9 cellular contexts compared by ENCODE assay signal in the genomic region with DNA sequence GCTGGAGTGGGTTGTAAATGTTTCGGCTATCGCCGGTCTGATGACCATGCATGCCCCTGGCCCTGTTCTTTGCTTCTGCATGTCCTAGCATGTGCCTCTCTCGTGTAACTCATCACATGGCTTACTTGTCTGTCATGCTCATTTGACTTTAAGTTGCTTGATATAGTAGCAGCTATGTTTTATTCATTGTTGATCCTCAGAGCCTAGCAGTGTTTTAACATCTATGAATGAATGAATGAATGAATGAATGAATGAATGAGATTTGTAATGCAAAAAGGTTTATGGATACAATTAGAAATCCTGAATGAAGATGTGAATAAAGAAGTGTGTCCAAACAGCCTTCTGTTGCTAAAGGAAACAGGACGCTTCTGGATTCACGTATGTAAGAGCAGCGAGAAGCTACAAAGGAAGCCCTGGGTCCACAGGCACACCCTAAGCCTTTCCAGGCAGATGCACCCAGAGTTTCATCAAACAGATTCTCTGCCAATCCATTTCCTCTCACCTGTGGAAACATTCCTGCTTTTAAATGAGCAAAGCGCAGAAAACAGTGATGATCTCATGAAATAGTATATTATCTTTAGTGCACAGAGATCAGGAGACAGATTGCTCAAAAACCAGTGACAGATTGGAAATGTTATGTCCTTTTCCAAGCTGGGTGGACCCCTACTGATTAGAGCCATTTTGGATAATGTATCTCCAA. TPM values are rescaled to one million over a fixed set of nuclear protein-coding genes. Genes with fewer than 3 reads are reported as not detected.
DNase-seq lines count a peak whose midpoint lies in the region; ATAC-seq, FAIRE-seq and TF ChIP-seq lines count a peak whose summit lies in the region.
"Had no signal": no experiment of that assay in that cellular context is flagged by ENCODE, and none has a peak within 500 bp of the region (broad histone marks: within the 10 kb centered on the region; RNA-seq: fewer than 3 reads in every experiment).

No MANE protein-coding gene starts in this region.

- DNase-seq in activated naive CD4-positive, alpha-beta T cell treated with Interleukin-2 at 50 U/mL for 16 hours, result no peak
- DNase-seq in astrocyte (ENCODE audit: low read depth), result no peak
- DNase-seq in medulla oblongata (ENCODE audit: extremely low spot score), result peak; percentile 22
- no peak for DNase-seq in urothelium cell line (ENCODE audit: low spot score)
- no peak for DNase-seq in activated CD4-positive, alpha-beta T cell treated with anti-CD3 and anti-CD28 coated beads, Interleukin-2, amount 50 U/mL, for 1 hour
- no peak for DNase-seq in HuH-7.5 (ENCODE audit: low spot score)

- H3K79me2 ChIP-seq in astrocyte (ENCODE audit: insufficient read depth, low read length), result no peaks in the 10 kb centered on the region

- no peaks in the 10 kb centered on the region for H3K27me3 ChIP-seq in astrocyte (ENCODE audit: insufficient read depth, low read length)

- FAIRE-seq in astrocyte (lab: Jason Lieb, UNC) (no peak), urothelium cell line (lab: Jason Lieb, UNC) (peak; percentile 80)

- H3K4me3 ChIP-seq in astrocyte (ENCODE audit: insufficient read depth, low read depth, low read length), result peak overlapping the region; percentile 57

- no peak for ATAC-seq in HG03342 (IDR thresholded peaks at IDR 0.05; ENCODE audit: unreplicated experiment)

- peak overlapping the region; percentile 58 for H2AFZ ChIP-seq in astrocyte (ENCODE audit: low read depth, low read length)

- peaks cover 56% of the 10 kb centered on the region for H3K4me1 Mint-ChIP-seq in activated naive CD4-positive, alpha-beta T cell treated with anti-CD3 and anti-CD28 coated beads, Interleukin-2, amount 50 U/mL, for 24 hours
- peaks cover 44% of the 10 kb centered on the region for H3K4me1 Mint-ChIP-seq in astrocyte (ENCODE audit: low read depth, unreplicated experiment)

- H3K9me3 Mint-ChIP-seq in activated naive CD4-positive, alpha-beta T cell treated with anti-CD3 and anti-CD28 coated beads, Interleukin-2, amount 50 U/mL, for 24 hours, result no peaks in the 10 kb centered on the region
- H3K9me3 Mint-ChIP-seq in astrocyte (ENCODE audit: unreplicated experiment), result no peaks in the 10 kb centered on the region

- H3K4me2 ChIP-seq in astrocyte (ENCODE audit: low read length), result peak overlapping the region; percentile 88

- peak overlapping the region; percentile 84 for H3K4me3 Mint-ChIP-seq in activated naive CD4-positive, alpha-beta T cell treated with anti-CD3 and anti-CD28 coated beads, Interleukin-2, amount 50 U/mL, for 24 hours
- peak overlapping the region; percentile 59 for H3K4me3 Mint-ChIP-seq in astrocyte (ENCODE audit: unreplicated experiment)

- H3K4me1 ChIP-seq in astrocyte (ENCODE audit: insufficient read depth, low read length), result peaks cover 46% of the 10 kb centered on the region

- no peak for TF ChIP-seq CTCF in astrocyte (IDR thresholded peaks at IDR 0.05; ENCODE audit: insufficient read depth, low read depth, low read length)

- no peaks in the 10 kb centered on the region for H3K9me3 ChIP-seq in astrocyte (ENCODE audit: insufficient read depth, low read depth, low read length)

- H3K9ac ChIP-seq in astrocyte (ENCODE audit: low read length), result peak overlapping the region; percentile 94

- no peaks in the 10 kb centered on the region for H3K27me3 Mint-ChIP-seq in activated naive CD4-positive, alpha-beta T cell treated with anti-CD3 and anti-CD28 coated beads, Interleukin-2, amount 50 U/mL, for 24 hours
- no peaks in the 10 kb centered on the region for H3K27me3 Mint-ChIP-seq in astrocyte (ENCODE audit: low read depth, unreplicated experiment)

- H3K27ac Mint-ChIP-seq in activated naive CD4-positive, alpha-beta T cell treated with anti-CD3 and anti-CD28 coated beads, Interleukin-2, amount 50 U/mL, for 24 hours, result peak overlapping the region; percentile 89
- H3K27ac Mint-ChIP-seq in astrocyte (ENCODE audit: unreplicated experiment), result peak overlapping the region; percentile 97

- H4K20me1 ChIP-seq in astrocyte (ENCODE audit: insufficient read depth, low read length), result no peaks in the 10 kb centered on the region

- H3K36me3 Mint-ChIP-seq in activated naive CD4-positive, alpha-beta T cell treated with anti-CD3 and anti-CD28 coated beads, Interleukin-2, amount 50 U/mL, for 24 hours, result no peaks in the 10 kb centered on the region
- H3K36me3 Mint-ChIP-seq in astrocyte (ENCODE audit: low read depth, unreplicated experiment), result no peaks in the 10 kb centered on the region

- no peaks in the 10 kb centered on the region for H3K36me3 ChIP-seq in astrocyte (ENCODE audit: insufficient read depth, low read length)

- peak overlapping the region; percentile 98 for H3K27ac ChIP-seq in astrocyte (ENCODE audit: low read depth, low read length)

RNA-seq across cellular contexts. Expression of gene GSG1, which starts 3.4 kb away (rescaled TPM):
- 0.23 TPM in 1 of 2 replicates, not detected in the other for total RNA-seq in astrocyte
- total RNA-seq: glomerular endothelial cell had no signal

RNA-seq across cellular contexts. Expression of gene FAM234B, which starts 55.9 kb away (rescaled TPM):
- 6.2 and 6.3 TPM in 2 replicates for total RNA-seq in astrocyte
